27 cellular contexts compared by ENCODE assay signal in genomic region chr7:13581097-13581496, GRCh38.
"Had no signal": no experiment of that assay in that cellular context is flagged by ENCODE, and none has a peak within 500 bp of the region (broad histone marks: within the 10 kb centered on the region; RNA-seq: fewer than 3 reads in every experiment).

No MANE protein-coding gene starts in this region.

- H3K4me2 ChIP-seq: hepatocyte had no signal

- H3K79me2 ChIP-seq: hepatocyte had no signal

- H3K4me1 ChIP-seq: colonic mucosa, esophagus squamous epithelium, foreskin keratinocyte, gastroesophageal sphincter, heart left ventricle, left lung, lower lobe of right lung had no signal

- ATAC-seq: effector memory CD8-positive, alpha-beta T cell; esophagus mucosa; foreskin keratinocyte; gastroesophageal sphincter; heart left ventricle; left colon; left lung; left ventricle myocardium superior; lower lobe of right lung; naive thymus-derived CD4-positive, alpha-beta T cell; natural killer cell had no signal

- H3K27me3 ChIP-seq: colonic mucosa, esophagus squamous epithelium, foreskin keratinocyte, gastroesophageal sphincter, heart left ventricle, hepatocyte, left lung had no signal

- H3K4me1 Mint-ChIP-seq: immature natural killer cell; naive thymus-derived CD4-positive, alpha-beta T cell; natural killer cell had no signal

- H3K4me3 Mint-ChIP-seq: dendritic cell treated with granulocyte-macrophage colony-stimulating factor and Interleukin-4, amounts not matched to agents 40 ng/mL and 50 ng/mL, for 4 days; effector memory CD8-positive, alpha-beta T cell; endodermal cell; immature natural killer cell; naive thymus-derived CD4-positive, alpha-beta T cell; natural killer cell had no signal

- H3K9me3 Mint-ChIP-seq: effector memory CD8-positive, alpha-beta T cell had no signal

- H2AFZ ChIP-seq: hepatocyte had no signal

- H3K36me3 Mint-ChIP-seq: immature natural killer cell; naive thymus-derived CD4-positive, alpha-beta T cell; natural killer cell had no signal

- H3K27me3 Mint-ChIP-seq: dendritic cell treated with granulocyte-macrophage colony-stimulating factor and Interleukin-4, amounts not matched to agents 40 ng/mL and 50 ng/mL, for 4 days; effector memory CD8-positive, alpha-beta T cell; naive thymus-derived CD4-positive, alpha-beta T cell had no signal

- H3K27ac Mint-ChIP-seq: dendritic cell treated with granulocyte-macrophage colony-stimulating factor and Interleukin-4, amounts not matched to agents 40 ng/mL and 50 ng/mL, for 4 days; effector memory CD8-positive, alpha-beta T cell; endodermal cell; immature natural killer cell; naive thymus-derived CD4-positive, alpha-beta T cell; natural killer cell had no signal

- DNase-seq: colonic mucosa; cortex of kidney; effector CD8-positive, alpha-beta T cell; effector memory CD8-positive, alpha-beta T cell; endodermal cell; erythroblast; esophagus squamous epithelium; foreskin keratinocyte; heart left ventricle; hypothalamus; immature natural killer cell; islet precursor cell; kidney; kidney glomerular epithelial cell; left colon; left lung; left ventricle myocardium superior; lower lobe of right lung; mesenchymal stem cell; midbrain; naive thymus-derived CD4-positive, alpha-beta T cell; natural killer cell had no signal

- H3K9me3 ChIP-seq: colonic mucosa, esophagus squamous epithelium, lower lobe of right lung had no signal

- H3K36me3 ChIP-seq: colonic mucosa, esophagus squamous epithelium, gastroesophageal sphincter, heart left ventricle, left lung, lower lobe of right lung had no signal

- H3K4me3 ChIP-seq: colonic mucosa, esophagus squamous epithelium, gastroesophageal sphincter, heart left ventricle, hepatocyte, left lung, lower lobe of right lung had no signal

- H3K27ac ChIP-seq: colonic mucosa, epithelial cell of prostate, esophagus squamous epithelium, foreskin keratinocyte, gastroesophageal sphincter, heart left ventricle, hepatocyte, left lung, lower lobe of right lung had no signal
